ENCODE assay signal across 32 cellular contexts in the genomic region with DNA sequence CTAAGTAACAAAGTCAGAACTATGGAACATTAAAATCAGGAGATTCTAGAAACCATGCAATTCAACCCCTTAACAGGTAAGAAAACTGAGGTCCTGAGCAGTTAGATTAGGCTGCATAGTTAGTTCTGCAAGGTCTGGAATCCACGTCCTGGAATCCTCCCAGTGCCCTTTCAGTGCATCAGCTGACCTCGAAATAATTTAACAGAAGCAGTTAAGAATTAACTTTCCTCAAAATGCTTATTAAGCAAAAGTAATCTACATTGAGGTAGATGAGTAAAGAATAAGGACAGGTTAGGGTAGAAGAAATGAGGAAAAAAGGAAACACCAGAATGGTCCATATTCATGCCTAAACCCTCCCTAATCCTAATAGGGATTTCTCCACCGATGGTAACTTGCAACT.
"Had no signal": no experiment of that assay in that cellular context is flagged by ENCODE, and none has a peak within 500 bp of the region (broad histone marks: within the 10 kb centered on the region; RNA-seq: fewer than 3 reads in every experiment).

No MANE protein-coding gene starts in this region.

- H3K4me3 Mint-ChIP-seq: activated CD4-positive, alpha-beta memory T cell treated with anti-CD3 and anti-CD28 coated beads for 36 hours; activated CD4-positive, alpha-beta T cell treated with anti-CD3 and anti-CD28 coated beads for 36 hours; activated CD4-positive, alpha-beta T cell treated with anti-CD3 and anti-CD28 coated beads, Interleukin-2, amount 10 ng/mL, durations not matched to agents 24 days and 14 days; activated CD8-positive, alpha-beta memory T cell treated with anti-CD3 and anti-CD28 coated beads, Interleukin-2, amount 10 ng/mL, durations not matched to agents 7 days and 5 days; activated CD8-positive, alpha-beta T cell treated with anti-CD3 and anti-CD28 coated beads, Interleukin-2, amount 10 ng/mL, durations not matched to agents 7 days and 5 days; activated naive CD4-positive, alpha-beta T cell treated with anti-CD3 and anti-CD28 coated beads for 36 hours; activated naive CD4-positive, alpha-beta T cell treated with anti-CD3 and anti-CD28 coated beads, Interleukin-2, amount 50 U/mL, for 24 hours; activated naive CD8-positive, alpha-beta T cell treated with anti-CD3 and anti-CD28 coated beads for 36 hours; activated naive CD8-positive, alpha-beta T cell treated with anti-CD3 and anti-CD28 coated beads, Interleukin-2, amount 50 U/mL, for 24 hours; activated T-helper 1 cell treated with anti-CD3 and anti-CD28 coated beads, Interleukin-12 subunit alpha, Interleukin-12 subunit beta, Interleukin-2, Interleukin-4 antibody, amounts not matched to agents 30 ng/mL and 10 ng/mL and 1 ng/mL, durations not matched to agents 14 hours and 24 hours and 36 hours; effector memory CD8-positive, alpha-beta T cell had no signal

- H3K27ac Mint-ChIP-seq: activated CD4-positive, alpha-beta memory T cell treated with anti-CD3 and anti-CD28 coated beads for 36 hours; activated CD4-positive, alpha-beta T cell treated with anti-CD3 and anti-CD28 coated beads for 36 hours; activated CD4-positive, alpha-beta T cell treated with anti-CD3 and anti-CD28 coated beads, Interleukin-2, amount 10 ng/mL, durations not matched to agents 24 days and 14 days; activated CD8-positive, alpha-beta memory T cell treated with anti-CD3 and anti-CD28 coated beads, Interleukin-2, amount 10 ng/mL, durations not matched to agents 7 days and 5 days; activated CD8-positive, alpha-beta T cell treated with anti-CD3 and anti-CD28 coated beads, Interleukin-2, amount 10 ng/mL, durations not matched to agents 7 days and 5 days; activated naive CD4-positive, alpha-beta T cell treated with anti-CD3 and anti-CD28 coated beads for 36 hours; activated naive CD4-positive, alpha-beta T cell treated with anti-CD3 and anti-CD28 coated beads, Interleukin-2, amount 50 U/mL, for 24 hours; activated naive CD8-positive, alpha-beta T cell treated with anti-CD3 and anti-CD28 coated beads for 36 hours; activated naive CD8-positive, alpha-beta T cell treated with anti-CD3 and anti-CD28 coated beads, Interleukin-2, amount 50 U/mL, for 24 hours; activated T-helper 1 cell treated with anti-CD3 and anti-CD28 coated beads, Interleukin-12 subunit alpha, Interleukin-12 subunit beta, Interleukin-2, Interleukin-4 antibody, amounts not matched to agents 30 ng/mL and 10 ng/mL and 1 ng/mL, durations not matched to agents 14 hours and 24 hours and 36 hours; activated T-helper 2 cell treated with anti-CD3 and anti-CD28 coated beads, Interferon-gamma antibody, Interleukin-2, Interleukin-4, amounts not matched to agents 10 μg/mL and 5 μg/mL and 100 μg/mL, durations not matched to agents 14 hours and 24 hours and 36 hours; effector memory CD8-positive, alpha-beta T cell had no signal

- H3K4me1 Mint-ChIP-seq: activated CD8-positive, alpha-beta memory T cell treated with anti-CD3 and anti-CD28 coated beads, Interleukin-2, amount 10 ng/mL, durations not matched to agents 7 days and 5 days had no signal

- H3K4me3 ChIP-seq: adrenal gland, body of pancreas, esophagus muscularis mucosa had no signal

- H3K4me1 ChIP-seq: adrenal gland, body of pancreas, esophagus muscularis mucosa had no signal

- FAIRE-seq: colon, frontal cortex had no signal

- H3K27me3 ChIP-seq: adrenal gland, body of pancreas, esophagus muscularis mucosa had no signal

- H3K9me3 ChIP-seq: adrenal gland, body of pancreas, esophagus muscularis mucosa had no signal

- H3K36me3 Mint-ChIP-seq: activated CD4-positive, alpha-beta memory T cell treated with anti-CD3 and anti-CD28 coated beads for 36 hours had no signal

- ATAC-seq: activated CD4-positive, alpha-beta T cell treated with anti-CD3 and anti-CD28 coated beads for 36 hours; activated CD8-positive, alpha-beta memory T cell treated with anti-CD3 and anti-CD28 coated beads, Interleukin-2, amount 10 ng/mL, durations not matched to agents 7 days and 5 days; activated CD8-positive, alpha-beta T cell treated with anti-CD3 and anti-CD28 coated beads, Interleukin-2, amount 10 ng/mL, durations not matched to agents 7 days and 5 days; activated naive CD8-positive, alpha-beta T cell treated with anti-CD3 and anti-CD28 coated beads, Interleukin-2, amount 50 U/mL, for 24 hours; body of pancreas; effector memory CD8-positive, alpha-beta T cell had no signal

- H3K9me3 Mint-ChIP-seq: activated CD4-positive, alpha-beta memory T cell treated with anti-CD3 and anti-CD28 coated beads for 36 hours; activated CD4-positive, alpha-beta T cell treated with anti-CD3 and anti-CD28 coated beads, Interleukin-2, amount 10 ng/mL, durations not matched to agents 24 days and 14 days; activated naive CD4-positive, alpha-beta T cell treated with anti-CD3 and anti-CD28 coated beads for 36 hours; activated naive CD4-positive, alpha-beta T cell treated with anti-CD3 and anti-CD28 coated beads, Interleukin-2, amount 50 U/mL, for 24 hours; activated naive CD8-positive, alpha-beta T cell treated with anti-CD3 and anti-CD28 coated beads for 36 hours; activated naive CD8-positive, alpha-beta T cell treated with anti-CD3 and anti-CD28 coated beads, Interleukin-2, amount 50 U/mL, for 24 hours; activated T-helper 1 cell treated with anti-CD3 and anti-CD28 coated beads, Interleukin-12 subunit alpha, Interleukin-12 subunit beta, Interleukin-2, Interleukin-4 antibody, amounts not matched to agents 30 ng/mL and 10 ng/mL and 1 ng/mL, durations not matched to agents 14 hours and 24 hours and 36 hours; activated T-helper 2 cell treated with anti-CD3 and anti-CD28 coated beads, Interferon-gamma antibody, Interleukin-2, Interleukin-4, amounts not matched to agents 10 μg/mL and 5 μg/mL and 100 μg/mL, durations not matched to agents 14 hours and 24 hours and 36 hours; effector memory CD8-positive, alpha-beta T cell had no signal

- H3K27me3 Mint-ChIP-seq: activated CD4-positive, alpha-beta memory T cell treated with anti-CD3 and anti-CD28 coated beads for 36 hours; activated CD4-positive, alpha-beta T cell treated with anti-CD3 and anti-CD28 coated beads for 36 hours; activated naive CD4-positive, alpha-beta T cell treated with anti-CD3 and anti-CD28 coated beads, Interleukin-2, amount 50 U/mL, for 24 hours; activated naive CD8-positive, alpha-beta T cell treated with anti-CD3 and anti-CD28 coated beads for 36 hours; activated naive CD8-positive, alpha-beta T cell treated with anti-CD3 and anti-CD28 coated beads, Interleukin-2, amount 50 U/mL, for 24 hours; effector memory CD8-positive, alpha-beta T cell had no signal

- H3K36me3 ChIP-seq: adrenal gland had no signal

- DNase-seq: activated CD4-positive, alpha-beta memory T cell treated with anti-CD3 and anti-CD28 coated beads for 36 hours; activated CD4-positive, alpha-beta T cell treated with anti-CD3 and anti-CD28 coated beads for 36 hours; activated CD4-positive, alpha-beta T cell treated with anti-CD3 and anti-CD28 coated beads, Interleukin-2, amount 10 ng/mL, durations not matched to agents 24 days and 14 days; activated CD4-positive, CD25-positive, alpha-beta regulatory T cell; activated CD4-positive, CD25-positive, alpha-beta regulatory T cell treated with anti-CD3 and anti-CD28 coated beads, Interleukin-2, amount 50 U/mL, for 72 hours; activated CD8-positive, alpha-beta memory T cell treated with anti-CD3 and anti-CD28 coated beads, Interleukin-2, amount 10 ng/mL, durations not matched to agents 7 days and 5 days; activated CD8-positive, alpha-beta memory T cell treated with anti-CD3 and anti-CD28 coated beads, Interleukin-2, amount 50 U/mL, for 4 hours; activated CD8-positive, alpha-beta T cell treated with anti-CD3 and anti-CD28 coated beads, Interleukin-2, amount 10 ng/mL, durations not matched to agents 7 days and 5 days; activated effector memory CD4-positive, alpha-beta T cell treated with anti-CD3 and anti-CD28 coated beads, Interleukin-2, amount 50 U/mL, for 16 hours; activated naive CD4-positive, alpha-beta T cell treated with anti-CD3 and anti-CD28 coated beads for 36 hours; activated naive CD8-positive, alpha-beta T cell treated with anti-CD3 and anti-CD28 coated beads for 36 hours; activated naive CD8-positive, alpha-beta T cell treated with anti-CD3 and anti-CD28 coated beads, Interleukin-2, amount 50 U/mL, for 24 hours; activated T-cell treated with anti-CD3 and anti-CD28 coated beads, Interleukin-2, amount 50 U/mL, for 1 hour; activated T-cell treated with anti-CD3 and anti-CD28 coated beads, Interleukin-2, amount 50 U/mL, for 48 hours; adrenal gland; amygdala; aorta; body of pancreas; caudate nucleus; cortex of kidney; dermis blood vessel endothelial cell; effector CD4-positive, alpha-beta T cell; effector memory CD8-positive, alpha-beta T cell; erythroblast; head of caudate nucleus; T-helper 2 cell had no signal

- H3K27ac ChIP-seq: adrenal gland, body of pancreas, esophagus muscularis mucosa had no signal
